21 cellular contexts compared by ENCODE assay signal in genomic region chr3:167996514-167996913, GRCh38.
"Had no signal": no experiment of that assay in that cellular context is flagged by ENCODE, and none has a peak within 500 bp of the region (broad histone marks: within the 10 kb centered on the region; RNA-seq: fewer than 3 reads in every experiment).

No MANE protein-coding gene starts in this region.

- H3K4me1 Mint-ChIP-seq: IgD-negative memory B cell, T-helper 17 cell had no signal

- H3K9me3 ChIP-seq: SJSA1 had no signal

- H3K9me3 Mint-ChIP-seq: IgD-negative memory B cell had no signal

- H3K36me3 Mint-ChIP-seq: IgD-negative memory B cell had no signal

- H3K27ac ChIP-seq: HL-60, KMS-11, SJSA1, SK-N-MC had no signal

- DNase-seq: Kasumi-1, MM.1S, NCI-H1092 treated with DMSO at 0.1 percent for 48 hours, NCI-H1436, NCI-H1930, NCI-H2081, NCI-H226, NCI-H446, NCI-H524 treated with DMSO at 0.1 percent for 48 hours, NCI-H774, Right ventricle myocardium superior, RPMI8226, SIG-M5, T-helper 1 cell, T-helper 17 cell had no signal

- H3K4me1 ChIP-seq: SJSA1 had no signal

- H3K4me3 Mint-ChIP-seq: IgD-negative memory B cell, T-helper 17 cell had no signal

- H3K4me3 ChIP-seq: K562, SJSA1, SK-N-MC had no signal

- H3K27ac Mint-ChIP-seq: T-helper 17 cell had no signal

- H3K36me3 ChIP-seq: SJSA1 had no signal

- H3K27me3 Mint-ChIP-seq: T-helper 17 cell had no signal
